Comparison of ENCODE assay signal across 3 cellular contexts in genomic region chr12:95541436-95541835, GRCh38.
TF ChIP-seq lines count a peak whose summit lies in the region.

No MANE protein-coding gene starts in this region.

TF ChIP-seq in GM23338, 12 proteins besides CTCF, POLR2A, EP300 and RAD21 (continues in another document):
- TF ChIP-seq NANOG (IDR thresholded peaks at IDR 0.05; ENCODE audit: borderline replicate concordance) (no peak), EZH2 (IDR thresholded peaks at IDR 0.05; ENCODE audit: low read depth, unreplicated experiment) (no peak), ETS1 (IDR thresholded peaks at IDR 0.05) (no peak), ZNF462 (CRISPR knock-in tag; IDR thresholded peaks at IDR 0.05) (no peak)

TF ChIP-seq in IMR-90, 13 proteins besides CTCF, POLR2A, EP300 and RAD21:
- no peak for TF ChIP-seq MAZ (IDR thresholded peaks at IDR 0.05; ENCODE audit: borderline replicate concordance, low read depth, low read length)
- TF ChIP-seq MAFK (IDR thresholded peaks at IDR 0.05; ENCODE audit: low read depth, low read length): peak; percentile 95

TF ChIP-seq in H1, 55 proteins besides CTCF, POLR2A, EP300 and RAD21:
- TF ChIP-seq SIRT6 (IDR thresholded peaks at IDR 0.05; ENCODE audit: low read length) (no peak), MAFK (IDR thresholded peaks at IDR 0.05; ENCODE audit: low read depth, low read length) (peak; percentile 47; the same call in 1 of the 2 replicates), POLR2AphosphoS5 (IDR thresholded peaks at IDR 0.05; ENCODE audit: low read depth, low read length) (peak; percentile 40; the same call in 1 of the 2 replicates)
TF ChIP-seq in H1: peak in this region for 2.
